19 cellular contexts compared by ENCODE assay signal in the genomic region with DNA sequence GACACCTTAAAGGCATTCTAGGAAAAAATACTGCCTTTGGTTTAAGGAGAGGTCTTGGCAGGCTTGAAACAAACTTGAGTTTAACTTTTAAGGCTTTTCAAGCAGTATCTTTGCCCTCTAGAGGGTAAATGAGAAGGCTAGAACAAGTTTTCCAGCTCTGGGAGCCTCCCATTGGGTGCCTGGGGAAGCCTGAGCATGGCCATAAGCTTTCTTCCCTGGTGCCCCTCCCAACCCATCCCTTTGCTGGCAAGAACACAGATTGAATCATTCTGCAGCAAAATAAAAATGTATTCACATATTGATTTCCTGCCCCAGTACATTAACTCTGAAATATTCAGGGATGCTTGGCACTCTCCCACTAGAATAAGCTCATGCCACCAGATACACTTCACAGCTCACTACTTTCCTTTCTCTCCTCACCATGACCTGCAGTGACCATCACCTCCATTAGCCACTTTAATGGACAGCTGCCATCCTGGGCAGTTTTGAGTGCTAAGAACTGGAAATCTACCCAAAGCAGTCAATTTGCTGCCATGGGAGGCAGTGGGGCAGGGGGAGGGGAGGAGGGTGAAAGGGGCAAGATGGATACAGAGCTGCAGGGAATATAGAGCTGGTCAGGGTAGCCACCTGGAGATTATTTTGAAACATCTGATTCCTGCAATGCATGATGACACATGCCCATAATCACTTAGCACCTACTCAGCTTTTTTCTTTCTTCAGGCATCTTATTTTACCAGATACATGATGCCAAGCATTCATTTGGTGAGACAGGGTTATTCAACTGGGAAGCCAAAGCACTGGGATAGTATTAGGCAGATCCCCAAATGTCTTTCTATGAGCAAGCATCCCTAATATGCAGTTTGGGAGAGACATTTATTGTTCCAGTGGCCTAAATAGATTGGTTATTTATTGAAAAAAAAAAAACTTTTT.
A peak's percentile ranks its signal among the peaks of the same experiment; 100 is the strongest.
DNase-seq lines count a peak whose midpoint lies in the region; ATAC-seq lines count a peak whose summit lies in the region.
"Had no signal": no experiment of that assay in that cellular context is flagged by ENCODE, and none has a peak within 500 bp of the region (broad histone marks: within the 10 kb centered on the region; RNA-seq: fewer than 3 reads in every experiment).

No MANE protein-coding gene starts in this region.

- no peak overlapping the region for H3K4me3 Mint-ChIP-seq in CD8-positive, alpha-beta memory T cell
- H3K4me3 Mint-ChIP-seq: IgD-negative memory B cell; memory B cell; stimulated activated memory B cell treated with anti-CD40 and anti-IgM and Interleukin-4, amounts not matched to agents 10 μg/mL and 1 μg/mL and 100 μg/mL, for 72 hours had no signal

- H3K36me3 Mint-ChIP-seq in CD8-positive, alpha-beta memory T cell: peaks cover 10 to 60% (median 25%) of the 10 kb centered on the region in 3 donors

- peaks cover 5 to 10% (median 9%) of the 10 kb centered on the region in 3 donors for H3K4me1 Mint-ChIP-seq in CD8-positive, alpha-beta memory T cell

- no peak overlapping the region for H3K4me3 ChIP-seq in MG63
- H3K4me3 ChIP-seq in stomach smooth muscle (ENCODE audit: low read length in 2 of 2): no peak overlapping the region
- H3K4me3 ChIP-seq in CD8-positive, alpha-beta memory T cell (ENCODE audit: low read length): no peak overlapping the region
- H3K4me3 ChIP-seq: smooth muscle cell had no signal

- H3K36me3 ChIP-seq in MG63: 0 out of 2 replicates have a peak, but pooled peaks cover 4% of the 10 kb centered on the region
- H3K36me3 ChIP-seq in stomach smooth muscle (ENCODE audit: control insufficient read depth in 2 of 2, insufficient read depth in 2 of 2, low read length in 2 of 2): peaks cover 51 to 52% of the 10 kb centered on the region in 2 donors
- no peaks in the 10 kb centered on the region for H3K36me3 ChIP-seq in CD8-positive, alpha-beta memory T cell (ENCODE audit: insufficient read depth, low read length)

- no peaks in the 10 kb centered on the region for H3K9me3 ChIP-seq in MG63
- H3K9me3 ChIP-seq in stomach smooth muscle (ENCODE audit: control insufficient read depth in 2 of 2, low read length in 2 of 2): no peaks in the 10 kb centered on the region
- H3K9me3 ChIP-seq in CD8-positive, alpha-beta memory T cell (ENCODE audit: low read length): no peaks in the 10 kb centered on the region

- DNase-seq in MG63: peak; percentile 82
- peak; percentile 75 for DNase-seq in kidney glomerular epithelial cell (lab: John Stamatoyannopoulos, UW)
- no peak for DNase-seq in CD8-positive, alpha-beta memory T cell
- no peak for DNase-seq in NCI-H1092 treated with DMSO at 0.1 percent for 48 hours (lab: John Stamatoyannopoulos, UW)
- DNase-seq: activated effector memory CD4-positive, alpha-beta T cell treated with Interleukin-2 at 50 U/mL for 16 hours; dermis blood vessel endothelial cell; DMS153; NCI-H1092; NCI-H2227 treated with DMSO at 0.1 percent for 48 hours; nucleus accumbens; WERI-Rb-1 had no signal

- H3K27me3 Mint-ChIP-seq in CD8-positive, alpha-beta memory T cell: no peaks in the 10 kb centered on the region
- H3K27me3 Mint-ChIP-seq: IgD-negative memory B cell; memory B cell; stimulated activated memory B cell treated with anti-CD40 and anti-IgM and Interleukin-4, amounts not matched to agents 10 μg/mL and 1 μg/mL and 100 μg/mL, for 72 hours had no signal

- H3K9me3 Mint-ChIP-seq in CD8-positive, alpha-beta memory T cell: no peaks in the 10 kb centered on the region
- H3K9me3 Mint-ChIP-seq: IgD-negative memory B cell; memory B cell; stimulated activated memory B cell treated with anti-CD40 and anti-IgM and Interleukin-4, amounts not matched to agents 10 μg/mL and 1 μg/mL and 100 μg/mL, for 72 hours had no signal

- H3K27ac Mint-ChIP-seq in CD8-positive, alpha-beta memory T cell: no peak overlapping the region
- H3K27ac Mint-ChIP-seq: IgD-negative memory B cell; memory B cell; stimulated activated memory B cell treated with anti-CD40 and anti-IgM and Interleukin-4, amounts not matched to agents 10 μg/mL and 1 μg/mL and 100 μg/mL, for 72 hours had no signal

- ATAC-seq in HG03469 (IDR thresholded peaks at IDR 0.05; ENCODE audit: unreplicated experiment) (no peak), HG02642 (IDR thresholded peaks at IDR 0.05; ENCODE audit: poor library complexity, unreplicated experiment) (no peak)
- ATAC-seq: stimulated activated memory B cell treated with anti-CD40 and anti-IgM and Interleukin-4, amounts not matched to agents 10 μg/mL and 1 μg/mL and 100 μg/mL, for 72 hours had no signal

- CTCF ChIA-PET in CD8-positive, alpha-beta memory T cell (lab: Charles Lee): no interaction called here

- POLR2A ChIA-PET in CD8-positive, alpha-beta memory T cell (lab: Charles Lee): interaction anchor here (0.7 kb wide), 1 partner anchor 1219 kb away, joined by 3 read pairs; no protein-coding TSS in a partner anchor

- no peak overlapping the region for H3K9ac ChIP-seq in stomach smooth muscle (ENCODE audit: low read length in 2 of 2)

- H3K27ac ChIP-seq in cingulate gyrus (ENCODE audit: low read depth, low read length): peak overlapping the region; percentile 13
- peak overlapping the region; percentile 85 for H3K27ac ChIP-seq in stomach smooth muscle (ENCODE audit: low read length)
- no peak overlapping the region for H3K27ac ChIP-seq in CD8-positive, alpha-beta memory T cell (ENCODE audit: low read depth, low read length)
- H3K27ac ChIP-seq: WERI-Rb-1 had no signal

- H3K4me1 ChIP-seq in stomach smooth muscle (ENCODE audit: control insufficient read depth, insufficient read depth, low read length): peaks cover 71% of the 10 kb centered on the region
- no peaks in the 10 kb centered on the region for H3K4me1 ChIP-seq in CD8-positive, alpha-beta memory T cell (ENCODE audit: insufficient read depth, low read length)

- H3K27me3 ChIP-seq in MG63 (no peaks in the 10 kb centered on the region), stomach smooth muscle (ENCODE audit: control insufficient read depth in 1 of 2, insufficient read depth in 2 of 2, low read length in 2 of 2) (no peaks in the 10 kb centered on the region)
- H3K27me3 ChIP-seq in CD8-positive, alpha-beta memory T cell (ENCODE audit: insufficient read depth, low read length, poor library complexity, severe bottlenecking): no peaks in the 10 kb centered on the region

Comparison
In these comparisons a context has a peak if more than half of its experiments do, and no peak if none do; other contexts are left out.
1. DNase-seq: peak in MG63 (single experiment) and kidney glomerular epithelial cell (single experiment); none in CD8-positive, alpha-beta memory T cell (0 of 5) and NCI-H1092 treated with DMSO at 0.1 percent for 48 hours (single experiment).